Comparison of ENCODE assay signal across 33 cellular contexts in the genomic region with DNA sequence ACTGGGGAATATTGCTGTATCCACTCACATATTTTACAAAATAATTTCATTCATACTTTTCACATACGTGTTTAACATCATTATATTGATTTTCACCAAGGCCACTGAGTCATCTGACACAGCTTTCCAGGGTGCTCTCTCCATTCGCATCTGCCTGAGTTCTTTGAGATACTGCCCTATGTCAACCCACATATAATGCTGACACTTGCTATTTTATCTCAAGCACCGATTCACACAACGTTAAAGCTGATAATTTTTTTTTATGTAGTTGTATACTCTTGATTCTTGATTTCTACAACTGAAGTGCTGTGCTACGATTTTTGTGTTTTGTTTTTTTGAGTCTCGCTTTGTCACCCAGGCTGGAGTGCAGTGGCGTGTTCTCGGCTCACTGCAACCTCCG.
"Had no signal": no experiment of that assay in that cellular context is flagged by ENCODE, and none has a peak within 500 bp of the region (broad histone marks: within the 10 kb centered on the region; RNA-seq: fewer than 3 reads in every experiment).

No MANE protein-coding gene starts in this region.

- ATAC-seq: activated naive CD4-positive, alpha-beta T cell treated with anti-CD3 and anti-CD28 coated beads, Interleukin-2, amount 50 U/mL, for 72 hours; activated naive CD8-positive, alpha-beta T cell treated with anti-CD3 and anti-CD28 coated beads, Interleukin-2, amount 50 U/mL, for 24 hours; activated T-cell treated with anti-CD3 and anti-CD28 coated beads, Interleukin-2, amount 50 U/mL, for 4 hours; activated T-cell treated with anti-CD3 and anti-CD28 coated beads, Interleukin-2, amount 50 U/mL, for 72 hours; activated T-helper 17 cell treated with anti-CD3 and anti-CD28 coated beads, Interleukin-2, amount 50 U/mL, for 72 hours; body of pancreas had no signal

- H3K4me1 ChIP-seq: body of pancreas, breast epithelium had no signal

- H3K9me3 ChIP-seq: adrenal gland, body of pancreas had no signal

- DNase-seq: activated effector memory CD4-positive, alpha-beta T cell treated with anti-CD3 and anti-CD28 coated beads, Interleukin-2, amount 50 U/mL, for 16 hours; activated effector memory CD4-positive, alpha-beta T cell treated with Interleukin-2 at 50 U/mL for 16 hours; activated gamma-delta T cell; activated gamma-delta T cell treated with Interleukin-2 at 50 U/mL for 16 hours; activated naive CD4-positive, alpha-beta T cell; activated naive CD4-positive, alpha-beta T cell treated with anti-CD3 and anti-CD28 coated beads for 36 hours; activated naive CD4-positive, alpha-beta T cell treated with anti-CD3 and anti-CD28 coated beads, Interleukin-2, amount 10 ng/mL, durations not matched to agents 7 days and 5 days; activated naive CD4-positive, alpha-beta T cell treated with anti-CD3 and anti-CD28 coated beads, Interleukin-2, amount 50 U/mL, for 16 hours; activated naive CD4-positive, alpha-beta T cell treated with Interleukin-2 at 50 U/mL for 16 hours; activated naive CD8-positive, alpha-beta T cell treated with anti-CD3 and anti-CD28 coated beads for 36 hours; activated naive CD8-positive, alpha-beta T cell treated with anti-CD3 and anti-CD28 coated beads, Interleukin-2, amount 10 ng/mL, durations not matched to agents 7 days and 5 days; activated naive CD8-positive, alpha-beta T cell treated with anti-CD3 and anti-CD28 coated beads, Interleukin-2, amount 50 U/mL, for 24 hours; activated T-cell treated with anti-CD3 and anti-CD28 coated beads, Interleukin-2, amount 50 U/mL, for 1 hour; activated T-cell treated with anti-CD3 and anti-CD28 coated beads, Interleukin-2, amount 50 U/mL, for 24 hours; activated T-cell treated with anti-CD3 and anti-CD28 coated beads, Interleukin-2, amount 50 U/mL, for 4 hours; activated T-cell treated with anti-CD3 and anti-CD28 coated beads, Interleukin-2, amount 50 U/mL, for 48 hours; activated T-cell treated with anti-CD3 and anti-CD28 coated beads, Interleukin-2, amount 50 U/mL, for 72 hours; adrenal gland; amniotic stem cell; amygdala; anterior cingulate cortex; aorta; body of pancreas; brain microvascular endothelial cell; caudate nucleus; central memory CD4-positive, alpha-beta T cell; cerebellar nuclear complex had no signal

- FAIRE-seq: astrocyte, bronchial epithelial cell had no signal

- H3K36me3 ChIP-seq: adrenal gland, brain microvascular endothelial cell, breast epithelium, cardiac muscle cell had no signal

- H3K27me3 ChIP-seq: adrenal gland, body of pancreas, brain microvascular endothelial cell, breast epithelium, cardiac muscle cell had no signal

- H3K4me3 ChIP-seq: adrenal gland, body of pancreas, breast epithelium, cardiac muscle cell had no signal

- H3K27ac ChIP-seq: adrenal gland, body of pancreas, brain microvascular endothelial cell, breast epithelium, cardiac muscle cell had no signal
